Comparison of ENCODE assay signal across 1 cellular context in the genomic region with DNA sequence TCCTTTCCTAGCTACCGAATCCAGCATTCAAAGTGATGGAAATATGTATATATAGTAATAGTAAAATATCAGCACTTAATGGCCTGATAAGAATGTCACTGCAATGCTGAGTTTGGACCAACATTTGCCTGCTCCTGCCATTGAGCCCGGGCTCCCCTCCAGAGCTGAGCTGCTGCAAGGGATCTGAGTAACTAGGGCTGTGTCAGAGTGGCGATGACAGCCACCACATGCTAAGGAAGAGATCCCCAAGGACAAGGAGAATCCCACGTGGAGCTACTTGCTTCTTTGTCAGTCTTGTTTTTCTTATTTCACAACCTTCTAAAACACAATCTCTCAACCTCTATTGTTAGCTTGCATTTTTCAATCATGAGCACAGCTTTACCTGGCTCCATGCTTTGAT.
TF ChIP-seq lines count a peak whose summit lies in the region.

No MANE protein-coding gene starts in this region.

TF ChIP-seq in IMR-90, 13 proteins besides CTCF, POLR2A, EP300 and RAD21 (continued from another document):
- TF ChIP-seq USF2 (IDR thresholded peaks at IDR 0.05; ENCODE audit: low read depth, low read length), result no peak
- no peak for TF ChIP-seq MXI1 (IDR thresholded peaks at IDR 0.05; ENCODE audit: borderline replicate concordance, low read depth, low read length)
- no peak for TF ChIP-seq RFX5 (IDR thresholded peaks at IDR 0.05; ENCODE audit: low read depth, low read length)
- no peak for TF ChIP-seq FOS (IDR thresholded peaks at IDR 0.05; ENCODE audit: low read depth, low read length)
- no peak for TF ChIP-seq NFE2L2 (IDR thresholded peaks at IDR 0.05; ENCODE audit: low read depth, low read length)
